Comparison of ENCODE assay signal across 9 cellular contexts in the genomic region with DNA sequence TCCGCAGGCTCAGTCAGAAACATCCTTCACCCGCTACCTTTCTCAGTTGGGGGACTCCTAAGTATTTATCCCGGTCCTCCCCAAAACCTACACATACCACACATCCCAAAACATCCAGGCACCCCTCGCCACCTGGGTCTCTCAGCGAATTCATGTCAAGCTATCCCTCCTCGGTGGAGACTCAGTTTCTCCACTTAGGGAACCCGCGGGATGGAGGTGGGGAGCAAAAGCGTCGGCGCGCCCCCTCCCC. TPM values are rescaled to one million over a fixed set of nuclear protein-coding genes. Genes with fewer than 3 reads are reported as not detected.
DNase-seq lines count a peak whose midpoint lies in the region; ATAC-seq, FAIRE-seq and TF ChIP-seq lines count a peak whose summit lies in the region.
"Had no signal": no experiment of that assay in that cellular context is flagged by ENCODE, and none has a peak within 500 bp of the region (broad histone marks: within the 10 kb centered on the region; RNA-seq: fewer than 3 reads in every experiment).

No MANE protein-coding gene starts in this region.

- no peak for DNase-seq in epithelial cell of esophagus (ENCODE audit: low read depth)
- DNase-seq in stimulated activated naive CD4-positive, alpha-beta T cell (lab: John Stamatoyannopoulos, UW): no peak
- no peak for DNase-seq in posterior vena cava (ENCODE audit: low spot score)
- no peak for DNase-seq in RCC 7860 (ENCODE audit: low spot score)

- FAIRE-seq in RCC 7860 (lab: Jason Lieb, UNC): no peak

- H3K27ac ChIP-seq in OCI-LY1 (ENCODE audit: low read depth, low read length, poor library complexity, severe bottlenecking) (peak overlapping the region; percentile 83), parathyroid adenoma (peak overlapping the region; percentile 94)

- H3K9me2 ChIP-seq in OCI-LY1 (ENCODE audit: low read depth, low read length): no peaks in the 10 kb centered on the region

- H3K4me2 ChIP-seq in OCI-LY1 (ENCODE audit: low read length): peak overlapping the region; percentile 87
- peak overlapping the region; percentile 67 for H3K4me2 ChIP-seq in parathyroid adenoma (ENCODE audit: low read length)

- H3K79me2 ChIP-seq in OCI-LY1 (ENCODE audit: insufficient read depth, low read length) (no peaks in the 10 kb centered on the region), parathyroid adenoma (peaks cover 2% of the 10 kb centered on the region)

- intact Hi-C loops in posterior vena cava (cut with DNase I): no loop called here

- H3K9ac ChIP-seq in OCI-LY1 (ENCODE audit: low read length): peak overlapping the region; percentile 61
- H3K9ac ChIP-seq in parathyroid adenoma: peak overlapping the region; percentile 28

- H3K4me3 ChIP-seq in GM12875 (ENCODE audit: low read depth, low read length) (peak overlapping the region; percentile 81), OCI-LY1 (ENCODE audit: low read depth, low read length, poor library complexity, severe bottlenecking) (peak overlapping the region; percentile 72), epithelial cell of esophagus (ENCODE audit: low read length) (peak overlapping the region; percentile 89), parathyroid adenoma (ENCODE audit: low read depth, low read length) (peak overlapping the region; percentile 95)

- TF ChIP-seq CTCF in GM12875 (IDR thresholded peaks at IDR 0.05; ENCODE audit: borderline replicate concordance, insufficient read depth, low read depth, low read length): no peak
- TF ChIP-seq CTCF in OCI-LY1 (IDR thresholded peaks at IDR 0.05; ENCODE audit: low read length): no peak
- no peak for TF ChIP-seq CTCF in epithelial cell of esophagus (IDR thresholded peaks at IDR 0.05; ENCODE audit: insufficient read depth, low read depth, low read length, missing control alignments)
- no peak for TF ChIP-seq CTCF in parathyroid adenoma (IDR thresholded peaks at IDR 0.05)

- H3K36me3 ChIP-seq in OCI-LY1 (ENCODE audit: insufficient read depth, low read length): no peaks in the 10 kb centered on the region
- no peaks in the 10 kb centered on the region for H3K36me3 ChIP-seq in parathyroid adenoma (ENCODE audit: control insufficient read depth, insufficient read depth, low read length)

- H3K27me3 ChIP-seq in OCI-LY1 (ENCODE audit: insufficient read depth, low read length) (no peaks in the 10 kb centered on the region), parathyroid adenoma (ENCODE audit: control insufficient read depth, insufficient read depth, low read length) (no peaks in the 10 kb centered on the region)

- peaks cover 47% of the 10 kb centered on the region for H3K4me1 ChIP-seq in OCI-LY1 (ENCODE audit: insufficient read depth, low read length, severe bottlenecking)
- peaks cover 5% of the 10 kb centered on the region for H3K4me1 ChIP-seq in parathyroid adenoma

- H3F3A ChIP-seq in OCI-LY1 (ENCODE audit: insufficient read depth, low read length): peaks cover 3% of the 10 kb centered on the region; the same call in 1 of the 2 replicates

- ATAC-seq in HG03039 (IDR thresholded peaks at IDR 0.05; ENCODE audit: unreplicated experiment): no peak

- H3K9me3 ChIP-seq in OCI-LY1 (ENCODE audit: low read length) (no peaks in the 10 kb centered on the region), parathyroid adenoma (ENCODE audit: control insufficient read depth, low read length) (no peaks in the 10 kb centered on the region)

- no peak overlapping the region for H2AFZ ChIP-seq in OCI-LY1 (ENCODE audit: low read length)
- peak overlapping the region; percentile 73 for H2AFZ ChIP-seq in parathyroid adenoma

- H4K20me1 ChIP-seq in OCI-LY1 (ENCODE audit: insufficient read depth, low read length): no peaks in the 10 kb centered on the region

RNA-seq across cellular contexts. Expression of a gene that starts 1.2 kb away (rescaled TPM):
- total RNA-seq in posterior vena cava: 10 to 100 TPM; 50.5 to 72.8 TPM

RNA-seq across cellular contexts. Expression of a gene that starts 8.0 kb away (rescaled TPM):
- total RNA-seq in posterior vena cava: not detected
- total RNA-seq: RPMI7951 had no signal

RNA-seq across cellular contexts. Expression of a gene that starts 18.2 kb away (rescaled TPM):
- 10 to 100 TPM; 18.3 to 21.6 TPM for total RNA-seq in posterior vena cava

RNA-seq across cellular contexts. Expression of a gene that starts 26.9 kb away (rescaled TPM):
- 10 to 100 TPM; 22.5 to 23.4 TPM for total RNA-seq in posterior vena cava

RNA-seq across cellular contexts. Expression of a gene that starts 30.8 kb away (rescaled TPM):
- 100 to 1,000 TPM; 135 to 149 TPM for total RNA-seq in posterior vena cava
